Comparison of ENCODE assay signal across 30 cellular contexts in genomic region chr11:61484541-61484940, GRCh38. TPM values are rescaled to one million over a fixed set of nuclear protein-coding genes. Genes with fewer than 3 reads are reported as not detected.
"Had no signal": no experiment of that assay in that cellular context is flagged by ENCODE, and none has a peak within 500 bp of the region (broad histone marks: within the 10 kb centered on the region; RNA-seq: fewer than 3 reads in every experiment).

No MANE protein-coding gene starts in this region.

- FAIRE-seq: endometrium, pancreas had no signal

- H3K27me3 Mint-ChIP-seq: progenitor cell of endocrine pancreas; stimulated activated naive CD8-positive, alpha-beta T cell treated with anti-CD3 and anti-CD28 coated beads, Interleukin-15, Interleukin-2, amounts not matched to agents 100 ng/mL and 50 ng/mL, for 24 hours had no signal

- H3K4me1 ChIP-seq: pancreas had no signal

- H3K4me1 Mint-ChIP-seq: immature natural killer cell had no signal

- H3K36me3 ChIP-seq: esophagus squamous epithelium, heart right ventricle, pancreas, right atrium auricular region, suprapubic skin, transverse colon, vagina had no signal

- H3K27ac Mint-ChIP-seq: immature natural killer cell; naive thymus-derived CD4-positive, alpha-beta T cell; nephron; progenitor cell of endocrine pancreas; stimulated activated effector memory CD8-positive, alpha-beta T cell treated with anti-CD3 and anti-CD28 coated beads, Interleukin-12 subunit alpha, Interleukin-12 subunit beta, amount 100 ng/mL, for 72 hours; stimulated activated naive CD8-positive, alpha-beta T cell treated with anti-CD3 and anti-CD28 coated beads, Interleukin-15, Interleukin-2, amounts not matched to agents 100 ng/mL and 50 ng/mL, for 24 hours had no signal

- H3K36me3 Mint-ChIP-seq: stimulated activated effector memory CD8-positive, alpha-beta T cell treated with anti-CD3 and anti-CD28 coated beads, Interleukin-12 subunit alpha, Interleukin-12 subunit beta, amount 100 ng/mL, for 72 hours had no signal

- ATAC-seq: heart right ventricle; naive thymus-derived CD4-positive, alpha-beta T cell; pancreas; sciatic nerve; stimulated activated effector memory CD8-positive, alpha-beta T cell treated with anti-CD3 and anti-CD28 coated beads, Interleukin-12 subunit alpha, Interleukin-12 subunit beta, amount 100 ng/mL, for 72 hours had no signal

- H3K9me3 ChIP-seq: esophagus squamous epithelium, pancreas, right atrium auricular region, suprapubic skin, transverse colon, vagina had no signal

- H3K4me3 Mint-ChIP-seq: immature natural killer cell; naive thymus-derived CD4-positive, alpha-beta T cell; nephron; stimulated activated effector memory CD8-positive, alpha-beta T cell treated with anti-CD3 and anti-CD28 coated beads, Interleukin-12 subunit alpha, Interleukin-12 subunit beta, amount 100 ng/mL, for 72 hours; stimulated activated naive CD8-positive, alpha-beta T cell treated with anti-CD3 and anti-CD28 coated beads, Interleukin-15, Interleukin-2, amounts not matched to agents 100 ng/mL and 50 ng/mL, for 24 hours had no signal

- H3K4me3 ChIP-seq: coronary artery, esophagus squamous epithelium, heart right ventricle, pancreas, right atrium auricular region, smooth muscle cell, suprapubic skin, transverse colon, vagina had no signal

- H3K27me3 ChIP-seq: heart right ventricle, pancreas, right atrium auricular region, suprapubic skin, transverse colon, vagina had no signal

- H3K9me3 Mint-ChIP-seq: immature natural killer cell; naive thymus-derived CD4-positive, alpha-beta T cell; nephron; stimulated activated effector memory CD8-positive, alpha-beta T cell treated with anti-CD3 and anti-CD28 coated beads, Interleukin-12 subunit alpha, Interleukin-12 subunit beta, amount 100 ng/mL, for 72 hours; stimulated activated naive CD8-positive, alpha-beta T cell treated with anti-CD3 and anti-CD28 coated beads, Interleukin-15, Interleukin-2, amounts not matched to agents 100 ng/mL and 50 ng/mL, for 24 hours had no signal

- DNase-seq: dermis blood vessel endothelial cell; effector memory CD4-positive, alpha-beta T cell; erythroblast; esophagus squamous epithelium; foreskin melanocyte; glutamatergic neuron; heart right ventricle; hypothalamus; immature natural killer cell; islet precursor cell; mammary epithelial cell; midbrain; naive thymus-derived CD4-positive, alpha-beta T cell; occipital lobe; stimulated activated CD4-positive, alpha-beta T cell treated with anti-CD3 and anti-CD28 coated beads, Interleukin-12 subunit alpha, Interleukin-12 subunit beta, amount 100 ng/mL, for 4 hours; stimulated activated CD4-positive, alpha-beta T cell treated with anti-CD3 and anti-CD28 coated beads, Interleukin-1b, Interleukin-23, amount 100 ng/mL, for 48 hours; stimulated activated CD4-positive, alpha-beta T cell treated with anti-CD3 and anti-CD28 coated beads, Interleukin-4, amount 100 ng/mL, for 1 hour; transverse colon had no signal

- H3K27ac ChIP-seq: coronary artery, esophagus squamous epithelium, heart right ventricle, pancreas, right atrium auricular region, suprapubic skin, transverse colon, vagina had no signal

- H3K4me2 ChIP-seq: smooth muscle cell had no signal

RNA-seq across cellular contexts. Expression of gene LRRC10B, which starts 24.0 kb away (rescaled TPM):
- total RNA-seq: dermis blood vessel endothelial cell; naive thymus-derived CD4-positive, alpha-beta T cell had no signal
- polyA plus RNA-seq: immature natural killer cell; naive thymus-derived CD4-positive, alpha-beta T cell had no signal
